In the genomic region with DNA sequence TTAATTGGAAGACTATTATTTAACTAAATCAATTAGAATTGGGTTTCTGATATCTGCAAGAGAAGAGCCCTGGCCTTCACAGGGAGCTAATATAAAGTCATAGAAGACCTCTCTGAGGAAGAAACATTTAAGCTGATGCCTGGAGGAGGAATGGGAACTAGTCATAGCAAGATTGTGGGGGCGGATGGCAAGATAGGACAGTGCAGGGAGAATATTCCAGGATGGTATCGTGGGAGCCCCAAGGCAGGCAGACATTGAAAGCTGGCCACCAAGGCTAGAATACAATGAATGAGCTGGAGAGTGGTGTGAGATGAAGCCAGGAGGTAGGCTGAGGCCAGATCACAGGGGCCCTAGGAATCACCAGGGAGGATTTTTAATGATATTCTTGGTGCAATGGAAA, we compare ENCODE assay signal across 22 cellular contexts.
"Had no signal": no experiment of that assay in that cellular context is flagged by ENCODE, and none has a peak within 500 bp of the region (broad histone marks: within the 10 kb centered on the region; RNA-seq: fewer than 3 reads in every experiment).

No MANE protein-coding gene starts in this region.

- H3K9me3 Mint-ChIP-seq: activated T-cell treated with anti-CD3 and anti-CD28 coated beads, Interleukin-2, amount 50 U/mL, for 4 hours; endodermal cell; immature natural killer cell; nephron had no signal

- H3K27ac Mint-ChIP-seq: activated CD8-positive, alpha-beta memory T cell treated with anti-CD3 and anti-CD28 coated beads, Interleukin-2, amount 10 ng/mL, durations not matched to agents 7 days and 5 days; activated naive CD8-positive, alpha-beta T cell treated with anti-CD3 and anti-CD28 coated beads for 36 hours; endodermal cell; T-helper 1 cell treated with Interleukin-12 subunit alpha and Interleukin-12 subunit beta and Interleukin-4 antibody, amounts not matched to agents 30 μg/mL and 1 μg/mL, for 36 hours; type B pancreatic cell had no signal

- H3K27me3 Mint-ChIP-seq: activated CD8-positive, alpha-beta memory T cell treated with anti-CD3 and anti-CD28 coated beads, Interleukin-2, amount 10 ng/mL, durations not matched to agents 7 days and 5 days; activated naive CD8-positive, alpha-beta T cell treated with anti-CD3 and anti-CD28 coated beads for 36 hours had no signal

- H3K4me1 ChIP-seq: psoas muscle had no signal

- DNase-seq: activated CD4-positive, alpha-beta T cell treated with anti-CD3 and anti-CD28 coated beads, Interleukin-2, amount 50 U/mL, for 4 hours; activated CD8-positive, alpha-beta memory T cell treated with anti-CD3 and anti-CD28 coated beads, Interleukin-2, amount 10 ng/mL, durations not matched to agents 7 days and 5 days; activated gamma-delta T cell; activated naive CD8-positive, alpha-beta T cell treated with anti-CD3 and anti-CD28 coated beads for 36 hours; activated T-cell treated with anti-CD3 and anti-CD28 coated beads, Interleukin-2, amount 50 U/mL, for 4 hours; cerebellar nuclear complex; endodermal cell; glutamatergic neuron; immature natural killer cell; left cardiac atrium; mucosa of descending colon; psoas muscle; sigmoid colon; stimulated activated CD4-positive, alpha-beta T cell treated with anti-CD3 and anti-CD28 coated beads, Interleukin-12 subunit alpha, Interleukin-12 subunit beta, amount 100 ng/mL, for 4 hours; stimulated activated CD4-positive, alpha-beta T cell treated with anti-CD3 and anti-CD28 coated beads, Interleukin-2, amount 100 ng/mL, for 48 hours; stimulated activated naive CD4-positive, alpha-beta T cell treated with Interleukin-2 at 50 U/mL for 16 hours had no signal

- H3K4me3 ChIP-seq: lung, mucosa of descending colon, psoas muscle, sigmoid colon, suprapubic skin had no signal

- H3K9me3 ChIP-seq: mucosa of descending colon, psoas muscle, sigmoid colon, suprapubic skin had no signal

- H3K27me3 ChIP-seq: sigmoid colon, suprapubic skin had no signal

- H3K4me3 Mint-ChIP-seq: activated CD8-positive, alpha-beta memory T cell treated with anti-CD3 and anti-CD28 coated beads, Interleukin-2, amount 10 ng/mL, durations not matched to agents 7 days and 5 days; activated naive CD8-positive, alpha-beta T cell treated with anti-CD3 and anti-CD28 coated beads for 36 hours; activated T-cell treated with anti-CD3 and anti-CD28 coated beads, Interleukin-2, amount 50 U/mL, for 4 hours; endodermal cell; nephron; type B pancreatic cell had no signal

- ATAC-seq: activated CD4-positive, CD25-positive, alpha-beta regulatory T cell treated with anti-CD3 and anti-CD28 coated beads, Interleukin-2, amount 50 U/mL, for 24 hours; activated CD8-positive, alpha-beta memory T cell treated with anti-CD3 and anti-CD28 coated beads, Interleukin-2, amount 10 ng/mL, durations not matched to agents 7 days and 5 days; activated T-cell treated with anti-CD3 and anti-CD28 coated beads, Interleukin-2, amount 50 U/mL, for 4 hours; mucosa of descending colon had no signal

- H3K27ac ChIP-seq: psoas muscle, sigmoid colon, suprapubic skin had no signal

- H3K36me3 ChIP-seq: sigmoid colon, suprapubic skin had no signal

- H3K36me3 Mint-ChIP-seq: activated naive CD8-positive, alpha-beta T cell treated with anti-CD3 and anti-CD28 coated beads for 36 hours; type B pancreatic cell had no signal
